1 cellular context compared by ENCODE assay signal in genomic region chr21:35120631-35121180, GRCh38.
TF ChIP-seq lines count a peak whose summit lies in the region.

No MANE protein-coding gene starts in this region.

TF ChIP-seq in K562, 482 proteins besides CTCF, POLR2A, EP300 and RAD21 (continued from another document):
- TF ChIP-seq STAT6 (CRISPR knock-in tag; IDR thresholded peaks at IDR 0.05) (no peak), NFIC (IDR thresholded peaks at IDR 0.05) (peak; percentile 82), ZBTB26 (CRISPR knock-in tag; IDR thresholded peaks at IDR 0.05) (no peak)
TF ChIP-seq in K562: peak in this region for 1.
